Comparison of ENCODE assay signal across 16 cellular contexts in the genomic region with DNA sequence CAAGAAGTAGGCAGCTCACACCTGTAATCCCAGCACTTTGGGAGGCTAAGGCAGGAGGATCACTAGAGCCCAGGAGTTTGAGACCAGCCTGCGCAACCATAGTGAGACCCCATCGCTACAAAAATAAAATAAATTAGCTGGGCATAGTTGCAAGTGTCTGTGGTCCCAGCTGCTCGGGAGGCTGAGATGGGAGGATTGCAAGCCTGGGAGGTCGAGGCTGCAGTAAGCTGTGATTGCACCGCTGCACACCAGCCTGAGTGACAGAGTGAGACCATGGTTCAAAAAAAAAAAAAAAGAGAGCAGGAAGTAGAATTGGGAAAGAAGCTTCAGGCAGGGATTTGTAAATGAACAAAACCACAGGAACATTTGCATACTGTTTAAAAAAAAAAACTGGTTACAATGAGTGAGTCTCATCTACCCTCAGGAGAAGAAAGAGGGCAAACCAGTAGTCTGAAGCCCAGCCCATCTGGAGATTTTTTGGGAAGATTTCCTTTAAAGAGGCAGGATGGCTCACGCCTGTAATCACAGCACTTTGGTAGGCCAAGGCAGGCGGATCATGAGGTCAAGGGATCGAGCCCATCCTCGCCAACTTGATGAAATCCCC. TPM values are rescaled to one million over a fixed set of nuclear protein-coding genes. Genes with fewer than 3 reads are reported as not detected.
A peak's percentile ranks its signal among the peaks of the same experiment; 100 is the strongest.
DNase-seq lines count a peak whose midpoint lies in the region; ATAC-seq and TF ChIP-seq lines count a peak whose summit lies in the region.
"Had no signal": no experiment of that assay in that cellular context is flagged by ENCODE, and none has a peak within 500 bp of the region (broad histone marks: within the 10 kb centered on the region; RNA-seq: fewer than 3 reads in every experiment).

No MANE protein-coding gene starts in this region.

- no peak overlapping the region for H3K4me3 Mint-ChIP-seq in MCF 10A (ENCODE audit: unreplicated experiment)
- H3K4me3 Mint-ChIP-seq: central memory CD8-positive, alpha-beta T cell had no signal

- peak overlapping the region; percentile 54 for H3K27ac Mint-ChIP-seq in MCF 10A (ENCODE audit: low read depth, unreplicated experiment)

- peaks cover 11% of the 10 kb centered on the region for H3K4me1 Mint-ChIP-seq in MCF 10A (ENCODE audit: insufficient read depth, unreplicated experiment)
- H3K4me1 Mint-ChIP-seq: central memory CD8-positive, alpha-beta T cell had no signal

- no peaks in the 10 kb centered on the region for H3K36me3 Mint-ChIP-seq in MCF 10A (ENCODE audit: insufficient read depth, unreplicated experiment)
- H3K36me3 Mint-ChIP-seq: activated naive CD4-positive, alpha-beta T cell treated with anti-CD3 and anti-CD28 coated beads, Interleukin-2, amount 50 U/mL, for 72 hours had no signal

- no peaks in the 10 kb centered on the region for H3K9me3 ChIP-seq in prostate gland
- H3K9me3 ChIP-seq: SJSA1, tibial artery had no signal

- no peaks in the 10 kb centered on the region for H3K27me3 Mint-ChIP-seq in MCF 10A (ENCODE audit: insufficient read depth, unreplicated experiment)

- DNase-seq in GM12865 (ENCODE audit: low read depth) (peak; percentile 19), NCI-H526 (lab: John Stamatoyannopoulos, UW) (peak; percentile 87 to 88), MCF 10A (ENCODE audit: unreplicated experiment) (peak; percentile 57), mesenteric fat pad (ENCODE audit: low spot score) (peak; percentile 26), NCI-H345 (lab: John Stamatoyannopoulos, UW) (no peak), G401 (ENCODE audit: low spot score) (no peak), prostate gland (ENCODE audit: low spot score) (no peak)
- DNase-seq: left cardiac atrium, NCI-H187, NCI-H82, tibial artery had no signal

- CTCF ChIA-PET in MCF 10A (lab: Yijun Ruan, JAX), result interaction anchor here (0.7 kb wide), 1 partner anchor 310 kb away, joined by 3 read pairs; no protein-coding TSS in a partner anchor

- H3K36me3 ChIP-seq in prostate gland, result no peaks in the 10 kb centered on the region
- H3K36me3 ChIP-seq: SJSA1 had no signal

- no peaks in the 10 kb centered on the region for H3K4me1 ChIP-seq in prostate gland (replicated peaks)
- H3K4me1 ChIP-seq: SJSA1, tibial artery had no signal

- 92% methylated on average over 9 of the region's 9 CpGs for WGBS in prostate gland

- peak overlapping the region in 1 of 2 donors; percentile 63 for H3K27ac ChIP-seq in prostate gland
- H3K27ac ChIP-seq: SJSA1, tibial artery had no signal

- POLR2A ChIA-PET in MCF 10A (lab: Yijun Ruan, JAX), result no interaction called here

- TF ChIP-seq CTCF in GM12865 (IDR thresholded peaks at IDR 0.05; ENCODE audit: insufficient read depth, low read depth, low read length, missing control alignments) (no peak), MCF 10A (IDR thresholded peaks at IDR 0.05; ENCODE audit: unreplicated experiment) (no peak), prostate gland (IDR thresholded peaks at IDR 0.05) (no peak)

- ATAC-seq in HG02678 (IDR thresholded peaks at IDR 0.05; ENCODE audit: unreplicated experiment), result no peak
- ATAC-seq: activated naive CD4-positive, alpha-beta T cell treated with anti-CD3 and anti-CD28 coated beads, Interleukin-2, amount 50 U/mL, for 72 hours; left cardiac atrium had no signal

- H3K4me3 ChIP-seq in GM12865 (ENCODE audit: low read depth, low read length) (no peak overlapping the region), prostate gland (no peak overlapping the region)
- H3K4me3 ChIP-seq: SJSA1, tibial artery had no signal

- TF ChIP-seq POLR2A in prostate gland (IDR thresholded peaks at IDR 0.05), result no peak

- no peaks in the 10 kb centered on the region for H3K9me3 Mint-ChIP-seq in MCF 10A (ENCODE audit: unreplicated experiment)
- H3K9me3 Mint-ChIP-seq: activated naive CD4-positive, alpha-beta T cell treated with anti-CD3 and anti-CD28 coated beads, Interleukin-2, amount 50 U/mL, for 72 hours; central memory CD8-positive, alpha-beta T cell had no signal

- in situ Hi-C loops in G401 (cut with HindIII; ENCODE audit: low sequenced_read_pairs), result no loop called here

- intact Hi-C loops in MCF 10A (cut with micrococcal nuclease) (no loop called here), prostate gland (cut with DNase I) (no loop called here)

- BruUV-seq in MCF 10A (replicated peaks; lab: Mats Ljungman, UMichigan), result no TSS peak

- H3K27me3 ChIP-seq in prostate gland (replicated peaks; ENCODE audit: insufficient read depth), result no peaks in the 10 kb centered on the region
- H3K27me3 ChIP-seq: SJSA1, tibial artery had no signal

RNA-seq across cellular contexts. Expression of gene MPV17L, which starts 7.9 kb away (rescaled TPM):
- total RNA-seq in MCF 10A (2022), result not detected in 2 replicates
- 14.4 TPM for total RNA-seq in mesenteric fat pad
- total RNA-seq in G401 (2014; rRNA removed; shearing (Covaris generic)), result 5.2 and 6.7 TPM in 2 replicates
- total RNA-seq in prostate gland, result 10 to 100 TPM in 1 of 2 donors, 1 to 10 TPM in 1; 8.1 to 13.5 TPM
- total RNA-seq: activated naive CD4-positive, alpha-beta T cell treated with anti-CD3 and anti-CD28 coated beads, Interleukin-2, amount 50 U/mL, for 72 hours had no signal

RNA-seq across cellular contexts. Expression of gene NPIPA5, which starts 25.4 kb away (rescaled TPM):
- 22.2 and 26.0 TPM in 2 replicates for total RNA-seq in MCF 10A (2022)
- total RNA-seq in mesenteric fat pad, result 15.2 TPM
- 4.9 and 7.2 TPM in 2 replicates for total RNA-seq in G401 (2014; rRNA removed; shearing (Covaris generic))
- total RNA-seq in prostate gland, result 10 to 100 TPM in 1 of 2 donors, 1 to 10 TPM in 1; 8.3 to 31.3 TPM
- total RNA-seq: Daoy had no signal

RNA-seq across cellular contexts. Expression of gene BMERB1, which starts 30.9 kb away (rescaled TPM):
- 3.3 and 4.3 TPM in 2 replicates for total RNA-seq in MCF 10A (2022)
- 60.7 TPM for total RNA-seq in mesenteric fat pad
- total RNA-seq in G401 (2014; rRNA removed; shearing (Covaris generic)), result 20.8 and 32.9 TPM in 2 replicates
- total RNA-seq in prostate gland, result 10 to 100 TPM; 49.1 to 51.1 TPM

Comparison
In these comparisons a context has a peak if more than half of its experiments do, and no peak if none do; other contexts are left out.
1. DNase-seq: peak in GM12865 (single experiment), NCI-H526 (2 of 2), MCF 10A (single experiment) and mesenteric fat pad (single experiment); none in NCI-H345 (single experiment), G401 (single experiment) and prostate gland (single experiment).